ENCODE assay signal across 8 cellular contexts in the genomic region with DNA sequence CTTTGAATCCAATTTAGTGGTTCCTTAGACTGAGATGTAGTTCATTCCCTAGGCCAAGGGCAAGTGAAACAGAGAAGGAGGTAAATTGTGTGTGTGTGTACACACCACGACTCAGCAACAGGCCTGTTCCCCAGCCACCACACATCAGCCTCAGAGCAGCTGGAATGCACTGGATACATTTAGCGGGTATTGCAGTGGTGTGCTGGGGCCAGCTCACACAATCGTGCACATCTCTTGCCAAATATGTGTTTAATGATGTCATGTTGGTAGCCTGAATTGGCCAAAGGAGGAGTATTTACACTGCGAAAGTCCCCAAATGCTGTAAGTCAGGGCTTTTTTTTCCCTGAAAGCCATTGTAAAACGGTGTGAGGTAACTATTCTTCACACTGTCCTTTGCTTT.
DNase-seq lines count a peak whose midpoint lies in the region; ATAC-seq and TF ChIP-seq lines count a peak whose summit lies in the region.

No MANE protein-coding gene starts in this region.

- no peak for TF ChIP-seq CTCF in brain microvascular endothelial cell (IDR thresholded peaks at IDR 0.05; ENCODE audit: low read depth, low read length, missing control alignments)
- TF ChIP-seq CTCF in left lung (IDR thresholded peaks at IDR 0.05) = no peak
- TF ChIP-seq CTCF in neural progenitor cell (IDR thresholded peaks at IDR 0.05) = no peak

- H3K9ac ChIP-seq in neural progenitor cell = no peak overlapping the region

- H3K9me3 ChIP-seq in left lung (no peaks in the 10 kb centered on the region), thymus (ENCODE audit: control insufficient read depth) (no peaks in the 10 kb centered on the region), neural progenitor cell (ENCODE audit: low read depth) (no peaks in the 10 kb centered on the region)

- ATAC-seq in activated CD4-positive, alpha-beta T cell treated with anti-CD3 and anti-CD28 coated beads for 36 hours = no peak
- peak; percentile 73 for ATAC-seq in left lung
- no peak for ATAC-seq in HG03175 (IDR thresholded peaks at IDR 0.05; ENCODE audit: unreplicated experiment)
- no peak for ATAC-seq in GM21360 (IDR thresholded peaks at IDR 0.05; ENCODE audit: unreplicated experiment)

- intact Hi-C loops in activated CD4-positive, alpha-beta T cell treated with anti-CD3 and anti-CD28 coated beads for 36 hours (cut with DNase I, micrococcal nuclease) = no loop called here
- intact Hi-C loops in left lung (cut with DNase I) = no loop called here

- 93% methylated on average over 5 of the region's 5 CpGs for whole genome bisulfite sequencing in thymus

- no peaks in the 10 kb centered on the region for H3K27me3 Mint-ChIP-seq in activated CD4-positive, alpha-beta T cell treated with anti-CD3 and anti-CD28 coated beads for 36 hours
- H3K27me3 Mint-ChIP-seq in neural progenitor cell (ENCODE audit: insufficient read depth, low read depth) = peaks cover 8% of the 10 kb centered on the region

- no peak overlapping the region for H2AFZ ChIP-seq in neural progenitor cell (replicated peaks)

- H3K4me3 ChIP-seq in brain microvascular endothelial cell (ENCODE audit: low read depth, low read length) (no peak overlapping the region), left lung (no peak overlapping the region), thymus (ENCODE audit: low read length) (no peak overlapping the region), neural progenitor cell (no peak overlapping the region)

- no peak overlapping the region for H3K4me3 Mint-ChIP-seq in activated CD4-positive, alpha-beta T cell treated with anti-CD3 and anti-CD28 coated beads for 36 hours
- no peak overlapping the region for H3K4me3 Mint-ChIP-seq in neural progenitor cell

- H3K36me3 ChIP-seq in brain microvascular endothelial cell (replicated peaks) (peaks cover 43% of the 10 kb centered on the region), left lung (peaks cover 0 to 47% of the 10 kb centered on the region in 2 donors), thymus (ENCODE audit: control insufficient read depth, insufficient read depth) (peaks cover 42% of the 10 kb centered on the region), neural progenitor cell (peaks cover 12% of the 10 kb centered on the region)

- CTCF ChIA-PET in activated CD4-positive, alpha-beta T cell treated with anti-CD3 and anti-CD28 coated beads for 36 hours (lab: Charles Lee) = interaction anchor here (1.5 to 4.1 kb wide), 2 partner anchors 14 to 35 kb away, joined by 5 to 46 read pairs; no protein-coding TSS in a partner anchor

- DNase-seq in activated CD4-positive, alpha-beta T cell treated with anti-CD3 and anti-CD28 coated beads for 36 hours = no peak
- DNase-seq in activated CD4-positive, alpha-beta T cell treated with anti-CD3 and anti-CD28 coated beads for 4 hours = no peak
- DNase-seq in brain microvascular endothelial cell = peak; percentile 83
- DNase-seq in left lung = no peak
- DNase-seq in neural progenitor cell (ENCODE audit: low spot score) = no peak

- H3K4me1 ChIP-seq in left lung (peaks cover 40 to 78% of the 10 kb centered on the region in 2 donors), thymus (ENCODE audit: control insufficient read depth, insufficient read depth, low read length) (no peaks in the 10 kb centered on the region), neural progenitor cell (peaks cover 25% of the 10 kb centered on the region)

- in situ Hi-C loops in brain microvascular endothelial cell (cut with HindIII; ENCODE audit: low pct_ligation_motif_present, low sequenced_read_pairs) = no loop called here

- H3K4me1 Mint-ChIP-seq in activated CD4-positive, alpha-beta T cell treated with anti-CD3 and anti-CD28 coated beads for 36 hours = peaks cover 34% of the 10 kb centered on the region
- H3K4me1 Mint-ChIP-seq in neural progenitor cell = peaks cover 33% of the 10 kb centered on the region

- no peaks in the 10 kb centered on the region for H3K27me3 ChIP-seq in brain microvascular endothelial cell (replicated peaks)
- no peaks in the 10 kb centered on the region for H3K27me3 ChIP-seq in left lung
- no peaks in the 10 kb centered on the region for H3K27me3 ChIP-seq in thymus (ENCODE audit: control insufficient read depth, insufficient read depth)
- no peaks in the 10 kb centered on the region for H3K27me3 ChIP-seq in neural progenitor cell

- no peaks in the 10 kb centered on the region for H3K9me3 Mint-ChIP-seq in activated CD4-positive, alpha-beta T cell treated with anti-CD3 and anti-CD28 coated beads for 36 hours (ENCODE audit: low read depth)
- no peaks in the 10 kb centered on the region for H3K9me3 Mint-ChIP-seq in neural progenitor cell

- POLR2A ChIA-PET in activated CD4-positive, alpha-beta T cell treated with anti-CD3 and anti-CD28 coated beads for 36 hours (lab: Charles Lee) = no interaction called here

- H4K20me1 ChIP-seq in neural progenitor cell (ENCODE audit: low read depth) = peaks cover 96% of the 10 kb centered on the region

- H3K79me2 ChIP-seq in neural progenitor cell (ENCODE audit: low read depth) = peaks cover 73% of the 10 kb centered on the region

- peak overlapping the region; percentile 70 for H3K27ac Mint-ChIP-seq in activated CD4-positive, alpha-beta T cell treated with anti-CD3 and anti-CD28 coated beads for 36 hours
- no peak overlapping the region for H3K27ac Mint-ChIP-seq in neural progenitor cell

- H3K27ac ChIP-seq in brain microvascular endothelial cell (no peak overlapping the region), left lung (peak overlapping the region; percentile 65 to 90), thymus (ENCODE audit: low read depth) (peak overlapping the region; percentile 52), neural progenitor cell (no peak overlapping the region)

- H3F3A ChIP-seq in neural progenitor cell (ENCODE audit: low read depth) = peaks cover 35% of the 10 kb centered on the region

- peaks cover 15% of the 10 kb centered on the region for H3K36me3 Mint-ChIP-seq in activated CD4-positive, alpha-beta T cell treated with anti-CD3 and anti-CD28 coated beads for 36 hours (ENCODE audit: low read depth)
- H3K36me3 Mint-ChIP-seq in neural progenitor cell = peaks cover 42% of the 10 kb centered on the region

- no peak overlapping the region for H3K4me2 ChIP-seq in neural progenitor cell

Comparison
In these comparisons a context has a peak if more than half of its experiments do, and no peak if none do; other contexts are left out.
1. H3K27ac ChIP-seq: peak in left lung (2 of 2) and thymus (single experiment); none in brain microvascular endothelial cell (single experiment) and neural progenitor cell (single experiment).